ENCODE assay signal across 36 cellular contexts in genomic region chr14:104567141-104567956, GRCh38. TPM values are rescaled to one million over a fixed set of nuclear protein-coding genes. Genes with fewer than 3 reads are reported as not detected.
"Had no signal": no experiment of that assay in that cellular context is flagged by ENCODE, and none has a peak within 500 bp of the region (broad histone marks: within the 10 kb centered on the region; RNA-seq: fewer than 3 reads in every experiment).

No MANE protein-coding gene starts in this region.

- H3K27me3 ChIP-seq: body of pancreas, Peyer's patch had no signal

- H3K4me1 Mint-ChIP-seq: activated CD4-positive, alpha-beta T cell treated with anti-CD3 and anti-CD28 coated beads for 36 hours; activated CD4-positive, alpha-beta T cell treated with anti-CD3 and anti-CD28 coated beads, Interleukin-2, amount 10 ng/mL, durations not matched to agents 7 days and 5 days had no signal

- H3K27me3 Mint-ChIP-seq: activated CD4-positive, alpha-beta T cell treated with anti-CD3 and anti-CD28 coated beads, Interleukin-2, amount 10 ng/mL, durations not matched to agents 7 days and 5 days had no signal

- DNase-seq: activated CD4-positive, alpha-beta T cell treated with anti-CD3 and anti-CD28 coated beads for 36 hours; activated CD4-positive, alpha-beta T cell treated with anti-CD3 and anti-CD28 coated beads, Interleukin-2, amount 10 ng/mL, durations not matched to agents 7 days and 5 days; activated CD4-positive, alpha-beta T cell treated with anti-CD3 and anti-CD28 coated beads, Interleukin-2, amount 50 U/mL, for 48 hours; activated CD8-positive, alpha-beta T cell treated with anti-CD3 and anti-CD28 coated beads, Interleukin-2, amount 10 ng/mL, durations not matched to agents 7 days and 5 days; activated gamma-delta T cell treated with Interleukin-2 at 50 U/mL for 16 hours; activated naive CD4-positive, alpha-beta T cell treated with anti-CD3 and anti-CD28 coated beads for 36 hours; activated T-cell treated with anti-CD3 and anti-CD28 coated beads, Interleukin-2, amount 50 U/mL, for 4 hours; adrenal gland; body of pancreas; caudate nucleus; cerebellar nuclear complex; NCI-H1092 treated with DMSO at 0.1 percent for 48 hours; NCI-H1417; NCI-H146; NCI-H1930; NCI-H2081 treated with DMSO at 0.1 percent for 48 hours; NCI-H226; NCI-H446 treated with DMSO at 0.1 percent for 48 hours; NCI-H524; NCI-H69; NK-92 treated with Interleukin-12 subunit alpha and Interleukin-12 subunit beta, amount 100 ng/mL, for 24 hours; PC-3; Peyer's patch; RPMI8226; SHP77 treated with DMSO at 0.1 percent for 48 hours had no signal

- H3K9me3 Mint-ChIP-seq: activated CD4-positive, alpha-beta T cell treated with anti-CD3 and anti-CD28 coated beads, Interleukin-2, amount 10 ng/mL, durations not matched to agents 7 days and 5 days; activated naive CD4-positive, alpha-beta T cell treated with anti-CD3 and anti-CD28 coated beads for 36 hours; activated naive CD4-positive, alpha-beta T cell treated with anti-CD3 and anti-CD28 coated beads, Interleukin-2, amount 50 U/mL, for 72 hours; activated T-cell treated with anti-CD3 and anti-CD28 coated beads, Interleukin-2, amount 50 U/mL, for 4 hours; activated T-helper 1 cell treated with anti-CD3 and anti-CD28 coated beads, Interleukin-12 subunit alpha, Interleukin-12 subunit beta, Interleukin-2, Interleukin-4 antibody, amounts not matched to agents 30 ng/mL and 10 ng/mL and 1 ng/mL, durations not matched to agents 14 hours and 24 hours and 36 hours; T-helper 1 cell treated with Interleukin-12 subunit alpha and Interleukin-12 subunit beta and Interleukin-4 antibody, amounts not matched to agents 30 μg/mL and 1 μg/mL, for 36 hours; T-helper 2 cell treated with Interferon-gamma antibody and Interleukin-4, amounts not matched to agents 5 μg/mL and 100 μg/mL, for 36 hours; WTC11 had no signal

- ATAC-seq: activated CD4-positive, alpha-beta T cell treated with anti-CD3 and anti-CD28 coated beads for 36 hours; activated CD4-positive, CD25-positive, alpha-beta regulatory T cell treated with anti-CD3 and anti-CD28 coated beads, Interleukin-2, amount 50 U/mL, for 24 hours; activated CD8-positive, alpha-beta T cell treated with anti-CD3 and anti-CD28 coated beads, Interleukin-2, amount 10 ng/mL, durations not matched to agents 7 days and 5 days; activated naive CD4-positive, alpha-beta T cell treated with anti-CD3 and anti-CD28 coated beads, Interleukin-2, amount 50 U/mL, for 72 hours; activated T-cell treated with anti-CD3 and anti-CD28 coated beads, Interleukin-2, amount 50 U/mL, for 4 hours; body of pancreas; PC-3; WTC11 had no signal

- H3K36me3 Mint-ChIP-seq: activated naive CD4-positive, alpha-beta T cell treated with anti-CD3 and anti-CD28 coated beads, Interleukin-2, amount 50 U/mL, for 72 hours; WTC11 had no signal

- H3K27ac ChIP-seq: adrenal gland, body of pancreas, KMS-11, Peyer's patch had no signal

- H3K4me3 ChIP-seq: adrenal gland, body of pancreas, Peyer's patch had no signal

- H3K4me1 ChIP-seq: adrenal gland had no signal

- H3K9me3 ChIP-seq: adrenal gland, body of pancreas, Peyer's patch had no signal

- H3K4me3 Mint-ChIP-seq: activated CD4-positive, alpha-beta T cell treated with anti-CD3 and anti-CD28 coated beads for 36 hours; activated CD4-positive, alpha-beta T cell treated with anti-CD3 and anti-CD28 coated beads, Interleukin-2, amount 10 ng/mL, durations not matched to agents 7 days and 5 days; activated CD8-positive, alpha-beta T cell treated with anti-CD3 and anti-CD28 coated beads, Interleukin-2, amount 10 ng/mL, durations not matched to agents 7 days and 5 days; activated naive CD4-positive, alpha-beta T cell treated with anti-CD3 and anti-CD28 coated beads for 36 hours; activated T-cell treated with anti-CD3 and anti-CD28 coated beads, Interleukin-2, amount 50 U/mL, for 4 hours; activated T-helper 1 cell treated with anti-CD3 and anti-CD28 coated beads, Interleukin-12 subunit alpha, Interleukin-12 subunit beta, Interleukin-2, Interleukin-4 antibody, amounts not matched to agents 30 ng/mL and 10 ng/mL and 1 ng/mL, durations not matched to agents 14 hours and 24 hours and 36 hours; T-helper 1 cell treated with Interleukin-12 subunit alpha and Interleukin-12 subunit beta and Interleukin-4 antibody, amounts not matched to agents 30 μg/mL and 1 μg/mL, for 36 hours; T-helper 2 cell treated with Interferon-gamma antibody and Interleukin-4, amounts not matched to agents 5 μg/mL and 100 μg/mL, for 36 hours; WTC11 had no signal

- H3K27ac Mint-ChIP-seq: activated CD4-positive, alpha-beta T cell treated with anti-CD3 and anti-CD28 coated beads for 36 hours; activated CD4-positive, alpha-beta T cell treated with anti-CD3 and anti-CD28 coated beads, Interleukin-2, amount 10 ng/mL, durations not matched to agents 7 days and 5 days; activated CD8-positive, alpha-beta T cell treated with anti-CD3 and anti-CD28 coated beads, Interleukin-2, amount 10 ng/mL, durations not matched to agents 7 days and 5 days; activated naive CD4-positive, alpha-beta T cell treated with anti-CD3 and anti-CD28 coated beads for 36 hours; activated naive CD4-positive, alpha-beta T cell treated with anti-CD3 and anti-CD28 coated beads, Interleukin-2, amount 50 U/mL, for 72 hours; activated T-helper 1 cell treated with anti-CD3 and anti-CD28 coated beads, Interleukin-12 subunit alpha, Interleukin-12 subunit beta, Interleukin-2, Interleukin-4 antibody, amounts not matched to agents 30 ng/mL and 10 ng/mL and 1 ng/mL, durations not matched to agents 14 hours and 24 hours and 36 hours; T-helper 1 cell treated with Interleukin-12 subunit alpha and Interleukin-12 subunit beta and Interleukin-4 antibody, amounts not matched to agents 30 μg/mL and 1 μg/mL, for 36 hours; T-helper 2 cell treated with Interferon-gamma antibody and Interleukin-4, amounts not matched to agents 5 μg/mL and 100 μg/mL, for 36 hours; WTC11 had no signal

- H3K36me3 ChIP-seq: adrenal gland, Peyer's patch had no signal

RNA-seq across cellular contexts. Expression of gene C14orf180, which starts 12.2 kb away (rescaled TPM):
- total RNA-seq: activated CD4-positive, alpha-beta T cell treated with anti-CD3 and anti-CD28 coated beads for 36 hours; activated CD4-positive, alpha-beta T cell treated with anti-CD3 and anti-CD28 coated beads, Interleukin-2, amount 10 ng/mL, durations not matched to agents 7 days and 5 days; activated CD8-positive, alpha-beta T cell treated with anti-CD3 and anti-CD28 coated beads, Interleukin-2, amount 10 ng/mL, durations not matched to agents 7 days and 5 days; activated naive CD4-positive, alpha-beta T cell treated with anti-CD3 and anti-CD28 coated beads for 36 hours; activated naive CD4-positive, alpha-beta T cell treated with anti-CD3 and anti-CD28 coated beads, Interleukin-2, amount 50 U/mL, for 72 hours; activated T-cell treated with anti-CD3 and anti-CD28 coated beads, Interleukin-2, amount 50 U/mL, for 4 hours; activated T-helper 1 cell treated with anti-CD3 and anti-CD28 coated beads, Interleukin-12 subunit alpha, Interleukin-12 subunit beta, Interleukin-2, Interleukin-4 antibody, amounts not matched to agents 30 ng/mL and 10 ng/mL and 1 ng/mL, durations not matched to agents 14 hours and 24 hours and 36 hours; astrocyte; bronchial epithelial cell; LHCN-M2; PC-3; SK-MEL-5; WTC11 had no signal

RNA-seq across cellular contexts. Expression of gene TMEM179, which starts 37.2 kb away (rescaled TPM):
- total RNA-seq: activated CD4-positive, alpha-beta T cell treated with anti-CD3 and anti-CD28 coated beads, Interleukin-2, amount 10 ng/mL, durations not matched to agents 7 days and 5 days; activated CD8-positive, alpha-beta T cell treated with anti-CD3 and anti-CD28 coated beads, Interleukin-2, amount 10 ng/mL, durations not matched to agents 7 days and 5 days; activated T-cell treated with anti-CD3 and anti-CD28 coated beads, Interleukin-2, amount 50 U/mL, for 4 hours; bronchial epithelial cell; LHCN-M2; PC-3 had no signal
